9 cellular contexts compared by ENCODE assay signal in the genomic region with DNA sequence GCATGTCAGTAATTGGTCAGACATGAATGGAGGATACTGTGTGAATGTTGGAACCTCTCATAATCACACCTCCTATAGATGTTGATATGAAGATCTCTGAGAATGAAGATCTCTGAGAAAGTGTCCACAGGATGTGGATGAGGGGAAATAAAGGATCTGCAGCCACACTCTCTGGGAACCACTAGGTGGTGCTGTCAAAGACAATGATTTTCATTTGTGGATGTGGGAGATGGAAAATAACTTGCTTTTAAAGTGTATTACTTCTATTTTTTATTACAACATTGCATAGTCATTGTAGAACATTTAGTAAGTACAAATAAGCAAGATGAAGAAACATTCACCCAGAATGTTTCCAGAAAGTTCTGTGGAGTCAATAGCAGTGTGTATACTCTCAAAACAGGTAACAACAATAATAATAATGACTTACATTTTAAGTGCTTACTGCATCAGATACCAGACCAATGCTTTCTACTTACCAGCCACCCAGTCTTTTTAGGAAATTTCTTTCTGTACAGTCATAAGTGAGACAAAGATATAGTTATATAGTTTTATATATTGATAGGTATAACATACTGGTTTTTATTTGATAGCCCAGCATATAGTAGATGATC.
DNase-seq lines count a peak whose midpoint lies in the region; ATAC-seq and TF ChIP-seq lines count a peak whose summit lies in the region.
"Had no signal": no experiment of that assay in that cellular context is flagged by ENCODE, and none has a peak within 500 bp of the region (broad histone marks: within the 10 kb centered on the region; RNA-seq: fewer than 3 reads in every experiment).

No MANE protein-coding gene starts in this region.

- H3K9me3 ChIP-seq in A673 (ENCODE audit: low read depth, low read length, poor library complexity, severe bottlenecking) (no peaks in the 10 kb centered on the region), Peyer's patch (no peaks in the 10 kb centered on the region)

- no peaks in the 10 kb centered on the region for H3K9me3 Mint-ChIP-seq in activated T-helper 2 cell treated with anti-CD3 and anti-CD28 coated beads, Interferon-gamma antibody, Interleukin-2, Interleukin-4, amounts not matched to agents 10 μg/mL and 5 μg/mL and 100 μg/mL, durations not matched to agents 14 hours and 24 hours and 36 hours

- H3K27ac Mint-ChIP-seq in activated T-helper 2 cell treated with anti-CD3 and anti-CD28 coated beads, Interferon-gamma antibody, Interleukin-2, Interleukin-4, amounts not matched to agents 10 μg/mL and 5 μg/mL and 100 μg/mL, durations not matched to agents 14 hours and 24 hours and 36 hours = no peak overlapping the region
- H3K27ac Mint-ChIP-seq: T-helper 17 cell had no signal

- DNase-seq in A673 (ENCODE audit: low spot score) = peak; percentile 65
- no peak for DNase-seq in GM13976 (ENCODE audit: low spot score)
- DNase-seq in Peyer's patch = peak in 1 of 3 donors; percentile 51
- DNase-seq in germinal center (ENCODE audit: low spot score) = peak; percentile 9
- DNase-seq in activated T-helper 2 cell treated with anti-CD3 and anti-CD28 coated beads, Interferon-gamma antibody, Interleukin-2, Interleukin-4, amounts not matched to agents 10 μg/mL and 5 μg/mL and 100 μg/mL, durations not matched to agents 14 hours and 24 hours and 36 hours (ENCODE audit: low spot score) = no peak
- DNase-seq in NCI-H2081 (lab: John Stamatoyannopoulos, UW) = no peak
- no peak for DNase-seq in DMS79 (lab: John Stamatoyannopoulos, UW)
- DNase-seq: T-helper 17 cell had no signal

- no peak overlapping the region for H3K4me3 ChIP-seq in A673 (ENCODE audit: low read depth, low read length, poor library complexity, severe bottlenecking)
- no peak overlapping the region for H3K4me3 ChIP-seq in Peyer's patch

- peaks cover 9% of the 10 kb centered on the region for H3K27me3 Mint-ChIP-seq in activated T-helper 2 cell treated with anti-CD3 and anti-CD28 coated beads, Interferon-gamma antibody, Interleukin-2, Interleukin-4, amounts not matched to agents 10 μg/mL and 5 μg/mL and 100 μg/mL, durations not matched to agents 14 hours and 24 hours and 36 hours (ENCODE audit: low read depth)

- H3K27ac ChIP-seq in A673 (ENCODE audit: low read depth, low read length, poor library complexity, severe bottlenecking) (no peak overlapping the region), Peyer's patch (no peak overlapping the region)

- no TSS peak for BruUV-seq in A673 (replicated peaks; lab: Mats Ljungman, UMichigan)

- H3K27me3 ChIP-seq in A673 (replicated peaks; ENCODE audit: insufficient read depth, low read depth, low read length, poor library complexity) = no peaks in the 10 kb centered on the region
- H3K27me3 ChIP-seq in Peyer's patch = no peaks in the 10 kb centered on the region

- peaks cover 7% of the 10 kb centered on the region for H3K4me1 Mint-ChIP-seq in activated T-helper 2 cell treated with anti-CD3 and anti-CD28 coated beads, Interferon-gamma antibody, Interleukin-2, Interleukin-4, amounts not matched to agents 10 μg/mL and 5 μg/mL and 100 μg/mL, durations not matched to agents 14 hours and 24 hours and 36 hours (ENCODE audit: low read depth)

- no peak for TF ChIP-seq POLR2A in Peyer's patch (IDR thresholded peaks at IDR 0.05)

- intact Hi-C loops in A673 (cut with micrococcal nuclease; ENCODE audit: unreplicated experiment) = no loop called here
- intact Hi-C loops in activated T-helper 2 cell treated with anti-CD3 and anti-CD28 coated beads, Interferon-gamma antibody, Interleukin-2, Interleukin-4, amounts not matched to agents 10 μg/mL and 5 μg/mL and 100 μg/mL, durations not matched to agents 14 hours and 24 hours and 36 hours (cut with micrococcal nuclease) = no loop called here

- H3K36me3 Mint-ChIP-seq in activated T-helper 2 cell treated with anti-CD3 and anti-CD28 coated beads, Interferon-gamma antibody, Interleukin-2, Interleukin-4, amounts not matched to agents 10 μg/mL and 5 μg/mL and 100 μg/mL, durations not matched to agents 14 hours and 24 hours and 36 hours (ENCODE audit: low read depth) = no peaks in the 10 kb centered on the region

- ATAC-seq in HG02884 (IDR thresholded peaks at IDR 0.05; ENCODE audit: unreplicated experiment) = no peak
- ATAC-seq: T-helper 17 cell had no signal

- in situ Hi-C loops in GM13976 (cut with MboI; ENCODE audit: low sequenced_read_pairs, unreplicated experiment) = no loop called here

- CTCF ChIA-PET in A673 (lab: Charles Lee) = no interaction called here

- TF ChIP-seq CTCF in A673 (conservative IDR thresholded peaks at IDR 0.05; ENCODE audit: low read depth, low read length) = peak; percentile 91
- TF ChIP-seq CTCF in GM13976 (IDR thresholded peaks at IDR 0.05; ENCODE audit: borderline replicate concordance, control extremely low read depth, extremely low read depth, insufficient read depth, missing control alignments) = peak; percentile 51
- peak in 4 of 6 experiments; percentile 54 to 64 (median 63) for TF ChIP-seq CTCF in Peyer's patch (IDR thresholded peaks at IDR 0.05)

- H3K36me3 ChIP-seq in A673 (ENCODE audit: insufficient read depth, low read length, poor library complexity, severe bottlenecking) (no peaks in the 10 kb centered on the region), Peyer's patch (no peaks in the 10 kb centered on the region)

- POLR2A ChIA-PET in A673 (lab: Charles Lee; ENCODE audit: low non-redundant PET) = no interaction called here

- peaks cover 3% of the 10 kb centered on the region for H3K4me1 ChIP-seq in A673 (ENCODE audit: insufficient read depth, low read length, poor library complexity, severe bottlenecking)
- no peaks in the 10 kb centered on the region for H3K4me1 ChIP-seq in Peyer's patch

- no peak overlapping the region for H3K4me3 Mint-ChIP-seq in activated T-helper 2 cell treated with anti-CD3 and anti-CD28 coated beads, Interferon-gamma antibody, Interleukin-2, Interleukin-4, amounts not matched to agents 10 μg/mL and 5 μg/mL and 100 μg/mL, durations not matched to agents 14 hours and 24 hours and 36 hours (ENCODE audit: low read depth)
- H3K4me3 Mint-ChIP-seq: T-helper 17 cell had no signal

Comparison
In these comparisons a context has a peak if more than half of its experiments do, and no peak if none do; other contexts are left out.
1. DNase-seq: peak in A673 (single experiment) and germinal center (single experiment); none in GM13976 (single experiment), activated T-helper 2 cell treated with anti-CD3 and anti-CD28 coated beads, Interferon-gamma antibody, Interleukin-2, Interleukin-4, amounts not matched to agents 10 μg/mL and 5 μg/mL and 100 μg/mL, durations not matched to agents 14 hours and 24 hours and 36 hours (single experiment), NCI-H2081 (0 of 2) and DMS79 (single experiment).
2. Peak in every context shown above with its lines, with median percentiles within 50 percentile points of each other: CTCF ChIP-seq.